In genomic region chr19:40663712-40664692, GRCh38 we compare ENCODE assay signal across 8 cellular contexts. TPM values are rescaled to one million over a fixed set of nuclear protein-coding genes. Genes with fewer than 3 reads are reported as not detected.
DNase-seq lines count a peak whose midpoint lies in the region; ATAC-seq, FAIRE-seq and TF ChIP-seq lines count a peak whose summit lies in the region.

No MANE protein-coding gene starts in this region.

- intact Hi-C loops in lower lobe of right lung (cut with DNase I): no loop called here
- intact Hi-C loops in aorta (cut with DNase I): loop anchor here (2.0 to 10.0 kb wide), 5 partner anchors 53 to 481 kb away; partner anchors contain the start of genes COQ8B (in 1 of the 2) and ITPKC (in 1 of the 2)

- DNase-seq in EL: peak; percentile 44
- DNase-seq in NT2/D1 (ENCODE audit: low read depth, low spot score): no peak
- DNase-seq in bronchial epithelial cell (ENCODE audit: low read depth): no peak
- DNase-seq in lower lobe of right lung: no peak
- no peak for DNase-seq in upper lobe of left lung
- no peak for DNase-seq in HPDE6-E6E7 (ENCODE audit: extremely low spot score)
- no peak for DNase-seq in aorta
- DNase-seq in superior temporal gyrus (ENCODE audit: extremely low spot score): no peak

- H3K4me1 ChIP-seq in NT2/D1 (ENCODE audit: insufficient read depth, insufficient read length) (peaks cover 4% of the 10 kb centered on the region), lower lobe of right lung (peaks cover 8% of the 10 kb centered on the region), upper lobe of left lung (peaks cover 10 to 19% (median 13%) of the 10 kb centered on the region in 4 donors), aorta (ENCODE audit: control insufficient read depth in 1 of 2, insufficient read depth in 2 of 2, low read length in 2 of 2) (no peaks in the 10 kb centered on the region)

- H3K36me3 ChIP-seq in NT2/D1 (ENCODE audit: insufficient read depth, insufficient read length, low read length) (peaks cover 22% of the 10 kb centered on the region), bronchial epithelial cell (ENCODE audit: control insufficient read depth, insufficient read depth, low read length) (peaks cover 7% of the 10 kb centered on the region), lower lobe of right lung (peaks cover 16% of the 10 kb centered on the region), upper lobe of left lung (peaks cover 0 to 18% (median 8%) of the 10 kb centered on the region in 4 donors), aorta (ENCODE audit: control insufficient read depth in 1 of 2, insufficient read depth in 2 of 2, low read length in 1 of 2) (peaks cover 0 to 7% of the 10 kb centered on the region in 2 donors)

- TF ChIP-seq EP300 in upper lobe of left lung (IDR thresholded peaks at IDR 0.05): no peak

- H3K27me3 ChIP-seq in NT2/D1 (ENCODE audit: insufficient read depth, insufficient read length) (no peaks in the 10 kb centered on the region), bronchial epithelial cell (ENCODE audit: control insufficient read depth, insufficient read depth, low read length) (no peaks in the 10 kb centered on the region), lower lobe of right lung (ENCODE audit: low read depth) (no peaks in the 10 kb centered on the region), upper lobe of left lung (no peaks in the 10 kb centered on the region), aorta (ENCODE audit: control insufficient read depth in 1 of 2, insufficient read depth in 2 of 2, low read length in 1 of 2) (no peaks in the 10 kb centered on the region)

- no peak for ATAC-seq in lower lobe of right lung
- ATAC-seq in upper lobe of left lung (ENCODE audit: low FRiP score in 2 of 2): peak; percentile 15 to 33
- no peak for ATAC-seq in aorta (ENCODE audit: low FRiP score)

- no peak for FAIRE-seq in bronchial epithelial cell (lab: Jason Lieb, UNC)

- 57 to 58% methylated on average over 19 to 22 of the region's 22 CpGs for WGBS in upper lobe of left lung, 2 donors
- 46 to 47% methylated on average over 22 of the region's 22 CpGs for WGBS in aorta, 2 donors

- TF ChIP-seq CTCF in bronchial epithelial cell (IDR thresholded peaks at IDR 0.05; ENCODE audit: insufficient read depth, low read length, severe bottlenecking): no peak
- TF ChIP-seq CTCF in lower lobe of right lung (IDR thresholded peaks at IDR 0.05): no peak
- peak in 1 of 6 experiments; percentile 6 for TF ChIP-seq CTCF in upper lobe of left lung (IDR thresholded peaks at IDR 0.05)

- H3K9me3 ChIP-seq in NT2/D1 (ENCODE audit: insufficient read depth, low read length): no peaks in the 10 kb centered on the region
- H3K9me3 ChIP-seq in lower lobe of right lung: no peaks in the 10 kb centered on the region
- no peaks in the 10 kb centered on the region for H3K9me3 ChIP-seq in upper lobe of left lung
- no peaks in the 10 kb centered on the region for H3K9me3 ChIP-seq in aorta (ENCODE audit: control insufficient read depth, low read length)

- H3K27ac ChIP-seq in lower lobe of right lung (peak overlapping the region; percentile 85), upper lobe of left lung (peak overlapping the region; percentile 75 to 81 (median 76)), aorta (ENCODE audit: low read depth in 1 of 2, low read length in 2 of 2) (peak overlapping the region in 1 of 2 donors; percentile 53)

- TF ChIP-seq POLR2A in upper lobe of left lung (IDR thresholded peaks at IDR 0.05): no peak

- H3K4me3 ChIP-seq in NT2/D1 (ENCODE audit: insufficient read length, low read depth): peak overlapping the region; percentile 42
- peak overlapping the region; percentile 66 for H3K4me3 ChIP-seq in bronchial epithelial cell (ENCODE audit: low read depth, low read length)
- H3K4me3 ChIP-seq in lower lobe of right lung: peak overlapping the region; percentile 76
- H3K4me3 ChIP-seq in upper lobe of left lung: peak overlapping the region in 3 of 4 donors; percentile 59 to 65 (median 64)
- no peak overlapping the region for H3K4me3 ChIP-seq in aorta (ENCODE audit: low read length in 2 of 2)

- H3K9ac ChIP-seq in NT2/D1 (ENCODE audit: insufficient read length, low read depth): peak overlapping the region; percentile 68

RNA-seq across cellular contexts. Expression of gene NUMBL, which starts 26.4 kb away (rescaled TPM):
- total RNA-seq in bronchial epithelial cell (8.4 and 12.9 TPM in 2 replicates), lower lobe of right lung (17.7 TPM), upper lobe of left lung (100 to 1,000 TPM in 1 of 6 donors, 10 to 100 TPM in 5; 18.0 to 133 (median 23.8) TPM), aorta (10 to 100 TPM; 51.7 to 95.4 TPM)
- polyA plus RNA-seq in aorta: 10 to 100 TPM in 1 of 2 donors, 1 to 10 TPM in 1; 9.8 to 70.2 TPM

RNA-seq across cellular contexts. Expression of gene COQ8B, which starts 52.7 kb away (rescaled TPM):
- total RNA-seq in bronchial epithelial cell (20.0 and 23.9 TPM in 2 replicates), lower lobe of right lung (43.9 TPM), upper lobe of left lung (100 to 1,000 TPM in 2 of 6 donors, 10 to 100 TPM in 4; 46.2 to 142 (median 65.4) TPM), aorta (10 to 100 TPM; 26.2 to 39.3 TPM)
- 10 to 100 TPM; 20.5 to 79.8 TPM for polyA plus RNA-seq in aorta

RNA-seq across cellular contexts. Expression of gene ITPKC, which starts 52.9 kb away (rescaled TPM):
- total RNA-seq in bronchial epithelial cell (26.9 and 34.7 TPM in 2 replicates), lower lobe of right lung (34.9 TPM), upper lobe of left lung (10 to 100 TPM; 38.4 to 76.0 (median 55.2) TPM), aorta (10 to 100 TPM; 23.9 to 25.7 TPM)
- 10 to 100 TPM; 11.1 to 13.8 TPM for polyA plus RNA-seq in aorta

Comparison
In these comparisons a context has a peak if more than half of its experiments do, and no peak if none do; other contexts are left out.
1. H3K4me3 ChIP-seq: peak in NT2/D1 (single experiment), bronchial epithelial cell (single experiment), lower lobe of right lung (single experiment) and upper lobe of left lung (3 of 4); none in aorta (0 of 2).
2. ATAC-seq: peak in upper lobe of left lung (2 of 2); none in lower lobe of right lung (0 of 2) and aorta (single experiment).